9 cellular contexts compared by ENCODE assay signal in genomic region chr9:70405808-70406445, GRCh38. TPM values are rescaled to one million over a fixed set of nuclear protein-coding genes. Genes with fewer than 3 reads are reported as not detected.
DNase-seq lines count a peak whose midpoint lies in the region; ATAC-seq and TF ChIP-seq lines count a peak whose summit lies in the region.
"Had no signal": no experiment of that assay in that cellular context is flagged by ENCODE, and none has a peak within 500 bp of the region (broad histone marks: within the 10 kb centered on the region; RNA-seq: fewer than 3 reads in every experiment).

No MANE protein-coding gene starts in this region.

- H2AFZ ChIP-seq in SK-N-SH (ENCODE audit: low read depth): no peak overlapping the region

- peak overlapping the region; percentile 83 for H3K27ac Mint-ChIP-seq in stimulated activated effector memory CD8-positive, alpha-beta T cell treated with anti-CD3 and anti-CD28 coated beads, Interleukin-12 subunit alpha, Interleukin-12 subunit beta, amount 100 ng/mL, for 72 hours

- no peak for TF ChIP-seq RAD21 in SK-N-SH (IDR thresholded peaks at IDR 0.05; ENCODE audit: low read length)

- H3K4me2 ChIP-seq in SK-N-SH: no peak overlapping the region

- H3K9me3 Mint-ChIP-seq in stimulated activated effector memory CD8-positive, alpha-beta T cell treated with anti-CD3 and anti-CD28 coated beads, Interleukin-12 subunit alpha, Interleukin-12 subunit beta, amount 100 ng/mL, for 72 hours: no peaks in the 10 kb centered on the region

- peak overlapping the region; percentile 66 for H3K4me3 Mint-ChIP-seq in stimulated activated effector memory CD8-positive, alpha-beta T cell treated with anti-CD3 and anti-CD28 coated beads, Interleukin-12 subunit alpha, Interleukin-12 subunit beta, amount 100 ng/mL, for 72 hours

- WGBS in SK-N-SH (ENCODE audit: low lambda C conversion rate): 87% methylated on average over 3 of the region's 3 CpGs

- H3K9me3 ChIP-seq in SK-N-SH: no peaks in the 10 kb centered on the region
- H3K9me3 ChIP-seq in endocrine pancreas (ENCODE audit: control insufficient read depth, low read length): no peaks in the 10 kb centered on the region

- H3K36me3 Mint-ChIP-seq in stimulated activated effector memory CD8-positive, alpha-beta T cell treated with anti-CD3 and anti-CD28 coated beads, Interleukin-12 subunit alpha, Interleukin-12 subunit beta, amount 100 ng/mL, for 72 hours: no peaks in the 10 kb centered on the region

- H3K27ac ChIP-seq in SK-N-SH (ENCODE audit: low read depth in 2 of 2, low read length in 1 of 2) (peak overlapping the region in 1 of 2 experiments; percentile 82; a peak in 2 of 4 replicates), RWPE1 (no peak overlapping the region)

- CTCF ChIA-PET in SK-N-SH (lab: Yijun Ruan, JAX): no interaction called here
- CTCF ChIA-PET in RWPE1 (lab: Yijun Ruan, JAX): interaction anchor here (0.6 to 1.5 kb wide), 2 partner anchors 196 to 208 kb away, joined by 4 to 5 read pairs; no protein-coding TSS in a partner anchor

- ATAC-seq in SK-N-SH treated with all-trans-retinoic acid at 6 μM for 48 hours (no peak), HG03139 (IDR thresholded peaks at IDR 0.05; ENCODE audit: unreplicated experiment) (peak; percentile 22)
- ATAC-seq in stimulated activated effector memory CD8-positive, alpha-beta T cell treated with anti-CD3 and anti-CD28 coated beads, Interleukin-12 subunit alpha, Interleukin-12 subunit beta, amount 100 ng/mL, for 72 hours: peak; percentile 68
- ATAC-seq: Panc1 had no signal

- peaks cover 67% of the 10 kb centered on the region for H3K4me1 Mint-ChIP-seq in stimulated activated effector memory CD8-positive, alpha-beta T cell treated with anti-CD3 and anti-CD28 coated beads, Interleukin-12 subunit alpha, Interleukin-12 subunit beta, amount 100 ng/mL, for 72 hours

- H3F3A ChIP-seq in SK-N-SH (replicated peaks; ENCODE audit: insufficient read depth): peaks cover 3% of the 10 kb centered on the region

- H3K27me3 ChIP-seq in SK-N-SH (ENCODE audit: insufficient read depth): no peaks in the 10 kb centered on the region
- no peaks in the 10 kb centered on the region for H3K27me3 ChIP-seq in endocrine pancreas (ENCODE audit: control insufficient read depth, insufficient read depth, low read length)

- peaks cover 72% of the 10 kb centered on the region for H3K79me2 ChIP-seq in SK-N-SH (ENCODE audit: insufficient read depth)

- H3K36me3 ChIP-seq in SK-N-SH (replicated peaks in 1 of 2; ENCODE audit: control insufficient read depth in 1 of 2, insufficient read depth in 2 of 2, low read length in 1 of 2): peaks cover 0 to 3% of the 10 kb centered on the region in 2 experiments
- no peaks in the 10 kb centered on the region for H3K36me3 ChIP-seq in endocrine pancreas (ENCODE audit: control insufficient read depth, insufficient read depth, low read length)

- DNase-seq in SK-N-SH (no peak), NCI-H226 (no peak), RWPE1 (ENCODE audit: low spot score) (no peak)
- no peak for DNase-seq in stimulated activated effector memory CD8-positive, alpha-beta T cell treated with anti-CD3 and anti-CD28 coated beads, Interleukin-12 subunit alpha, Interleukin-12 subunit beta, amount 100 ng/mL, for 72 hours (ENCODE audit: low spot score in 2 of 2)
- DNase-seq in activated CD4-positive, alpha-beta T cell treated with anti-CD3 and anti-CD28 coated beads for 1 hour: no peak

- H3K4me3 ChIP-seq in SK-N-SH (ENCODE audit: low read depth in 2 of 2, low read length in 1 of 2) (no peak overlapping the region), endocrine pancreas (ENCODE audit: control insufficient read depth, insufficient read depth, low read length) (peak overlapping the region; percentile 7)

- no peak for TF ChIP-seq CTCF in SK-N-SH (IDR thresholded peaks at IDR 0.05)
- no peak for TF ChIP-seq CTCF in RWPE1 (conservative IDR thresholded peaks at IDR 0.05; ENCODE audit: low read depth)

- H3K4me1 ChIP-seq in SK-N-SH (ENCODE audit: control insufficient read depth in 1 of 2, insufficient read depth in 2 of 2, low read depth in 1 of 2, low read length in 1 of 2) (peaks cover 5 to 36% of the 10 kb centered on the region in 2 experiments; a peak in 3 of 4 replicates), endocrine pancreas (ENCODE audit: control insufficient read depth, insufficient read depth, low read length) (no peaks in the 10 kb centered on the region)

- TF ChIP-seq EP300 in SK-N-SH (IDR thresholded peaks at IDR 0.05; ENCODE audit: borderline replicate concordance in 1 of 2, low read depth in 1 of 2, low read length in 1 of 2): no peak

- POLR2A ChIA-PET in SK-N-SH (lab: Yijun Ruan, JAX): no interaction called here
- POLR2A ChIA-PET in RWPE1 (lab: Yijun Ruan, JAX; ENCODE audit: low non-redundant PET): no interaction called here

- no peaks in the 10 kb centered on the region for H3K9me2 ChIP-seq in SK-N-SH

- H4K20me1 ChIP-seq in SK-N-SH (ENCODE audit: insufficient read depth): peaks cover 39% of the 10 kb centered on the region; the same call in 1 of the 2 replicates

- 0 out of 2 replicates have a peak overlapping the region, but pooled peaks have one; percentile 11 for H3K9ac ChIP-seq in SK-N-SH
- H3K9ac ChIP-seq in endocrine pancreas (ENCODE audit: control insufficient read depth, insufficient read depth, low read length): no peak overlapping the region

TF ChIP-seq in SK-N-SH, 30 proteins besides CTCF, POLR2A, EP300 and RAD21 (continues in another document):
- TF ChIP-seq CHD2 (IDR thresholded peaks at IDR 0.05; ENCODE audit: low read length, partially characterized antibody): no peak
- TF ChIP-seq POLR2AphosphoS5 (IDR thresholded peaks at IDR 0.05; ENCODE audit: low read depth, low read length): no peak
- no peak for TF ChIP-seq GATA2 (CRISPR knock-in tag; IDR thresholded peaks at IDR 0.05)
- no peak for TF ChIP-seq MEF2A (IDR thresholded peaks at IDR 0.05; ENCODE audit: borderline replicate concordance, low read depth)
- no peak for TF ChIP-seq FOXJ3 (CRISPR knock-in tag; IDR thresholded peaks at IDR 0.05)
- TF ChIP-seq, protein P1, sequence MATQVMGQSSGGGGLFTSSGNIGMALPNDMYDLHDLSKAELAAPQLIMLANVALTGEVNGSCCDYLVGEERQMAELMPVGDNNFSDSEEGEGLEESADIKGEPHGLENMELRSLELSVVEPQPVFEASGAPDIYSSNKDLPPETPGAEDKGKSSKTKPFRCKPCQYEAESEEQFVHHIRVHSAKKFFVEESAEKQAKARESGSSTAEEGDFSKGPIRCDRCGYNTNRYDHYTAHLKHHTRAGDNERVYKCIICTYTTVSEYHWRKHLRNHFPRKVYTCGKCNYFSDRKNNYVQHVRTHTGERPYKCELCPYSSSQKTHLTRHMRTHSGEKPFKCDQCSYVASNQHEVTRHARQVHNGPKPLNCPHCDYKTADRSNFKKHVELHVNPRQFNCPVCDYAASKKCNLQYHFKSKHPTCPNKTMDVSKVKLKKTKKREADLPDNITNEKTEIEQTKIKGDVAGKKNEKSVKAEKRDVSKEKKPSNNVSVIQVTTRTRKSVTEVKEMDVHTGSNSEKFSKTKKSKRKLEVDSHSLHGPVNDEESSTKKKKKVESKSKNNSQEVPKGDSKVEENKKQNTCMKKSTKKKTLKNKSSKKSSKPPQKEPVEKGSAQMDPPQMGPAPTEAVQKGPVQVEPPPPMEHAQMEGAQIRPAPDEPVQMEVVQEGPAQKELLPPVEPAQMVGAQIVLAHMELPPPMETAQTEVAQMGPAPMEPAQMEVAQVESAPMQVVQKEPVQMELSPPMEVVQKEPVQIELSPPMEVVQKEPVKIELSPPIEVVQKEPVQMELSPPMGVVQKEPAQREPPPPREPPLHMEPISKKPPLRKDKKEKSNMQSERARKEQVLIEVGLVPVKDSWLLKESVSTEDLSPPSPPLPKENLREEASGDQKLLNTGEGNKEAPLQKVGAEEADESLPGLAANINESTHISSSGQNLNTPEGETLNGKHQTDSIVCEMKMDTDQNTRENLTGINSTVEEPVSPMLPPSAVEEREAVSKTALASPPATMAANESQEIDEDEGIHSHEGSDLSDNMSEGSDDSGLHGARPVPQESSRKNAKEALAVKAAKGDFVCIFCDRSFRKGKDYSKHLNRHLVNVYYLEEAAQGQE (IDR thresholded peaks at IDR 0.05; ENCODE audit: low read depth, low read length): no peak

TF ChIP-seq in SK-N-SH treated with all-trans-retinoic acid at 6 μM for 48 hours, 23 proteins besides CTCF, POLR2A, EP300 and RAD21:
- TF ChIP-seq ZFP3 (CRISPR knock-in tag; IDR thresholded peaks at IDR 0.05) (no peak), ZNF565 (CRISPR knock-in tag; conservative IDR thresholded peaks at IDR 0.05; ENCODE audit: low read depth) (no peak), PPARA (CRISPR knock-in tag; IDR thresholded peaks at IDR 0.05; ENCODE audit: borderline replicate concordance) (no peak), BACH2 (CRISPR knock-in tag; IDR thresholded peaks at IDR 0.05; ENCODE audit: borderline replicate concordance) (no peak)
- TF ChIP-seq, protein P2, sequence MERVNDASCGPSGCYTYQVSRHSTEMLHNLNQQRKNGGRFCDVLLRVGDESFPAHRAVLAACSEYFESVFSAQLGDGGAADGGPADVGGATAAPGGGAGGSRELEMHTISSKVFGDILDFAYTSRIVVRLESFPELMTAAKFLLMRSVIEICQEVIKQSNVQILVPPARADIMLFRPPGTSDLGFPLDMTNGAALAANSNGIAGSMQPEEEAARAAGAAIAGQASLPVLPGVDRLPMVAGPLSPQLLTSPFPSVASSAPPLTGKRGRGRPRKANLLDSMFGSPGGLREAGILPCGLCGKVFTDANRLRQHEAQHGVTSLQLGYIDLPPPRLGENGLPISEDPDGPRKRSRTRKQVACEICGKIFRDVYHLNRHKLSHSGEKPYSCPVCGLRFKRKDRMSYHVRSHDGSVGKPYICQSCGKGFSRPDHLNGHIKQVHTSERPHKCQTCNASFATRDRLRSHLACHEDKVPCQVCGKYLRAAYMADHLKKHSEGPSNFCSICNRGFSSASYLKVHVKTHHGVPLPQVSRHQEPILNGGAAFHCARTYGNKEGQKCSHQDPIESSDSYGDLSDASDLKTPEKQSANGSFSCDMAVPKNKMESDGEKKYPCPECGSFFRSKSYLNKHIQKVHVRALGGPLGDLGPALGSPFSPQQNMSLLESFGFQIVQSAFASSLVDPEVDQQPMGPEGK (CRISPR knock-in tag; IDR thresholded peaks at IDR 0.05; ENCODE audit: borderline replicate concordance): no peak
- TF ChIP-seq, protein P3, sequence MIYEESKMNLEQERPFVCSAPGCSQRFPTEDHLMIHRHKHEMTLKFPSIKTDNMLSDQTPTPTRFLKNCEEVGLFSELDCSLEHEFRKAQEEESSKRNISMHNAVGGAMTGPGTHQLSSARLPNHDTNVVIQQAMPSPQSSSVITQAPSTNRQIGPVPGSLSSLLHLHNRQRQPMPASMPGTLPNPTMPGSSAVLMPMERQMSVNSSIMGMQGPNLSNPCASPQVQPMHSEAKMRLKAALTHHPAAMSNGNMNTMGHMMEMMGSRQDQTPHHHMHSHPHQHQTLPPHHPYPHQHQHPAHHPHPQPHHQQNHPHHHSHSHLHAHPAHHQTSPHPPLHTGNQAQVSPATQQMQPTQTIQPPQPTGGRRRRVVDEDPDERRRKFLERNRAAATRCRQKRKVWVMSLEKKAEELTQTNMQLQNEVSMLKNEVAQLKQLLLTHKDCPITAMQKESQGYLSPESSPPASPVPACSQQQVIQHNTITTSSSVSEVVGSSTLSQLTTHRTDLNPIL (CRISPR knock-in tag; IDR thresholded peaks at IDR 0.05; ENCODE audit: low read depth): no peak

RNA-seq across cellular contexts. Expression of gene KLF9, which starts 8.5 kb away (rescaled TPM):
- 5.8 and 6.9 TPM in 2 replicates for polyA plus RNA-seq in SK-N-SH (2012; rRNA removed)
- 5.9 and 7.6 TPM in 2 replicates for polyA plus RNA-seq in SK-N-SH (2012; cell fraction: cytosol; rRNA removed)
- 5.0 and 8.3 TPM in 2 replicates for polyA plus RNA-seq in SK-N-SH (2012; cell fraction: nucleus; rRNA removed)
